ENCODE assay signal across 1 cellular context in genomic region chr15:65795663-65796201, GRCh38.
TF ChIP-seq lines count a peak whose summit lies in the region.

No MANE protein-coding gene starts in this region.

TF ChIP-seq in GM12878, 131 proteins besides CTCF, POLR2A, EP300 and RAD21:
- 0 out of 2 replicates have a peak, but pooled peaks have one; percentile 29 for TF ChIP-seq HDGF (IDR thresholded peaks at IDR 0.05)
- no peak for TF ChIP-seq MEF2B (IDR thresholded peaks at IDR 0.05; ENCODE audit: partially characterized antibody, poor library complexity, severe bottlenecking)
- no peak for TF ChIP-seq PRDM15 (CRISPR knock-in tag; IDR thresholded peaks at IDR 0.05)
- TF ChIP-seq CEBPZ (IDR thresholded peaks at IDR 0.05; ENCODE audit: low read depth, low read length): no peak
- no peak for TF ChIP-seq RCOR1 (conservative IDR thresholded peaks at IDR 0.05; ENCODE audit: low read depth, low read length)
